Comparison of ENCODE assay signal across 1 cellular context in the genomic region with DNA sequence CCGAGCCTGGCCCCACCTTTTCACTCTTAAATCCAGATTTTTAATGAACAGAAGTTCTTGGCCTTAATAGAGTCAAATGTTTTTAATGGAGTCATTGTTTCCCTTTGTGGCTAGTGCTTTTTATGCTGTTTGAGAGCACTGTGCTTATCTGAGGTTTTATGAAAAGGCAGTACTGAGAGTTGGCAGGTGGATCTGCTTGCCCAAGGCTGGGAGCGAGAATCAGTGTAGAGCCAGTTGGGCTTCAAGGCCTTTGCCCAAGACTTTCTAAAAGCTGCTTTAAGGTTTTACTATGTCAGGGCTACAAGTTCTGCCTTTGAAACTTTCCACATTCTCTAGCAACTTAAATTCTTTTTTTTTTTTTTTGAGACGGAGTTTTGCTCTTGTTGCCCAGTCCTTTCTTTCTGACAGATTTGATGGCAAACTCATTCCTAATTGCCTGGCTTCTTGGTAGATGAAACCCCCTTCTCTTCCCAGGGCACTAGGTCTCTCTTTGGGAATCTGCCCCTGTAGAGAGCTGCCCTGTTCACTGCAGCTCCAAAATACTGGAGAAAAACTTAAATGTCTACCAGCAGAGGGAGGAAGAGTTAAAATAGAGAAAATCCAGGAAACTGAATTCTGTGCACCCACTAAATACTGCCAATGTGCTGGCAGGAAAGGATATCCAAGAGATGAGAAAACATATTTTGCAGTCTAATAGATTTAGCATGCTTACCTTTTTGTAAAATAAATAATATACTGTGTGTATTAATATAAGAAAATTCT.
TF ChIP-seq lines count a peak whose summit lies in the region.

No MANE protein-coding gene starts in this region.

TF ChIP-seq in HCT116, 20 proteins besides CTCF, POLR2A, EP300 and RAD21 (continued from another document):
- TF ChIP-seq REST (IDR thresholded peaks at IDR 0.05; ENCODE audit: low read depth), result no peak
